9 cellular contexts compared by ENCODE assay signal in genomic region chr1:160739098-160739511, GRCh38. TPM values are rescaled to one million over a fixed set of nuclear protein-coding genes. Genes with fewer than 3 reads are reported as not detected.
DNase-seq lines count a peak whose midpoint lies in the region; ATAC-seq, FAIRE-seq and TF ChIP-seq lines count a peak whose summit lies in the region.
"Had no signal": no experiment of that assay in that cellular context is flagged by ENCODE, and none has a peak within 500 bp of the region (broad histone marks: within the 10 kb centered on the region; RNA-seq: fewer than 3 reads in every experiment).

Gene SLAMF7 (plus strand): TSS chr1:160739247. CDS start chr1:160739302, 55 bp downstream.

- no peaks in the 10 kb centered on the region for H3K36me3 ChIP-seq in MG63
- H3K36me3 ChIP-seq in K562 (ENCODE audit: control insufficient read depth, insufficient read depth, low read length) = no peaks in the 10 kb centered on the region
- no peaks in the 10 kb centered on the region for H3K36me3 ChIP-seq in left ventricle myocardium inferior

- TF ChIP-seq CTCF in K562 (IDR thresholded peaks at IDR 0.05 in 2 of 3, conservative IDR thresholded peaks at IDR 0.05 in 1 of 3; ENCODE audit: insufficient read depth in 2 of 3, low read depth in 1 of 3, low read length in 3 of 3) (no peak), dorsolateral prefrontal cortex (IDR thresholded peaks at IDR 0.05 in 54 of 56, conservative IDR thresholded peaks at IDR 0.05 in 2 of 56; ENCODE audit: low read depth in 1 of 56, partially characterized antibody in 56 of 56) (no peak), left ventricle myocardium inferior (IDR thresholded peaks at IDR 0.05; ENCODE audit: borderline replicate concordance) (no peak)

- H3K9me1 ChIP-seq in K562 (ENCODE audit: control insufficient read depth, insufficient read depth, low read length) = no peaks in the 10 kb centered on the region

- CTCF ChIA-PET in K562 (lab: Yijun Ruan, JAX; ENCODE audit: low intra/inter-chr PET ratio) = no interaction called here

- BruUV-seq in K562 (replicated peaks; lab: Mats Ljungman, UMichigan) = no TSS peak

- H2AFZ ChIP-seq in K562 (ENCODE audit: low read depth, low read length) = no peak within 1 kb of the TSS

- DNase-seq in GM12891 (ENCODE audit: insufficient read length, low spot score) (no peak), MG63 (peak; percentile 10), K562 (ENCODE audit: extremely low read depth in 1 of 4, low spot score in 3 of 4) (peak in 1 of 4 experiments; percentile 10), dorsolateral prefrontal cortex (no peak), amygdala (lab: John Stamatoyannopoulos, UW) (no peak), left ventricle myocardium inferior (no peak)
- DNase-seq in activated effector memory CD4-positive, alpha-beta T cell treated with Interleukin-2 at 50 U/mL for 16 hours = no peak

- ATAC-seq in GM21526 (IDR thresholded peaks at IDR 0.05; ENCODE audit: low FRiP score, unreplicated experiment) (peak; percentile 54), K562 (no peak)

- peak; percentile 94 for TF ChIP-seq POLR2A in GM12891 (IDR thresholded peaks at IDR 0.05; ENCODE audit: low read depth, low read length)
- TF ChIP-seq POLR2A in K562 (conservative IDR thresholded peaks at IDR 0.05) = no peak

- POLR2A ChIA-PET in K562 (lab: Yijun Ruan, JAX) = interaction anchor here (0.8 to 1.2 kb wide), 2 partner anchors 31 to 39 kb away, joined by 3 to 4 read pairs; no protein-coding TSS in a partner anchor

- in situ Hi-C loops in K562 (cut with MboI) = no loop called here

- H3K4me3 ChIP-seq in MG63 = no peak within 1 kb of the TSS
- no peak within 1 kb of the TSS for H3K4me3 ChIP-seq in K562
- H3K4me3 ChIP-seq in dorsolateral prefrontal cortex = no peak within 1 kb of the TSS
- no peak within 1 kb of the TSS for H3K4me3 ChIP-seq in left ventricle myocardium inferior

- TF ChIP-seq EP300 in K562 (IDR thresholded peaks at IDR 0.05; ENCODE audit: low read length) = no peak

- H3K79me2 ChIP-seq in K562 (ENCODE audit: control insufficient read depth, insufficient read depth, low read length) = no peaks in the 10 kb centered on the region

- no peak for TF ChIP-seq RAD21 in K562 (CRISPR knock-in tag; conservative IDR thresholded peaks at IDR 0.05 in 1 of 2, IDR thresholded peaks at IDR 0.05 in 1 of 2)

- no peak within 1 kb of the TSS for H3K4me2 ChIP-seq in K562 (ENCODE audit: insufficient read depth, low read length)
- H3K4me2 ChIP-seq: KMS-11 had no signal

- intact Hi-C loops in K562 (cut with micrococcal nuclease) (no loop called here), dorsolateral prefrontal cortex (cut with DNase I) (no loop called here), left ventricle myocardium inferior (cut with micrococcal nuclease) (no loop called here)

- no peaks in the 10 kb centered on the region for H4K20me1 ChIP-seq in K562 (replicated peaks; ENCODE audit: control insufficient read depth, insufficient read depth, low read length)

- H3K27me3 ChIP-seq in MG63 = no peaks in the 10 kb centered on the region
- H3K27me3 ChIP-seq in K562 (ENCODE audit: control insufficient read depth in 2 of 2, insufficient read depth in 2 of 2, low read length in 2 of 2) = peaks cover 0 to 5% of the 10 kb centered on the region in 2 experiments; a peak in 2 of 5 replicates
- peaks cover 0 to 3% (median 0%) of the 10 kb centered on the region in 45 donors for H3K27me3 ChIP-seq in dorsolateral prefrontal cortex
- peaks cover 10% of the 10 kb centered on the region for H3K27me3 ChIP-seq in left ventricle myocardium inferior (ENCODE audit: low read depth)

- H3K9ac ChIP-seq in K562 (ENCODE audit: insufficient read depth in 1 of 2, low read depth in 2 of 2, low read length in 2 of 2) = no peak within 1 kb of the TSS
- H3K9ac ChIP-seq: KMS-11 had no signal

- 5% methylated on average over 5 of the region's 5 CpGs for WGBS in K562 (ENCODE audit: insufficient coverage, low coverage, missing lambda C conversion rate)

- H3K9me3 ChIP-seq in MG63 = no peaks in the 10 kb centered on the region
- no peaks in the 10 kb centered on the region for H3K9me3 ChIP-seq in K562 (replicated peaks; ENCODE audit: control insufficient read depth, insufficient read depth, low read depth, low read length)
- H3K9me3 ChIP-seq in left ventricle myocardium inferior (replicated peaks) = peaks cover 16% of the 10 kb centered on the region

- FAIRE-seq in GM12891 (lab: Jason Lieb, UNC) (peak; percentile 98), K562 (lab: Jason Lieb, UNC) (no peak)

- H3K4me1 ChIP-seq in K562 (replicated peaks in 1 of 2; ENCODE audit: control insufficient read depth in 2 of 2, insufficient read depth in 2 of 2, low read length in 2 of 2) (peaks cover 0 to 10% of the 10 kb centered on the region in 2 experiments; a peak in 2 of 5 replicates), left ventricle myocardium inferior (no peaks in the 10 kb centered on the region)

- H3K27ac ChIP-seq in K562 (ENCODE audit: extremely low read depth, low read depth, low read length) (no peak within 1 kb of the TSS), dorsolateral prefrontal cortex (no peak within 1 kb of the TSS), left ventricle myocardium inferior (replicated peaks) (no peak within 1 kb of the TSS)
- H3K27ac ChIP-seq: KMS-11 had no signal

TF ChIP-seq in GM12891, 5 proteins besides CTCF, POLR2A, EP300 and RAD21:
- TF ChIP-seq POLR2AphosphoS5 (IDR thresholded peaks at IDR 0.05; ENCODE audit: low read depth, low read length) = peak; percentile 93
- TF ChIP-seq POU2F2 (IDR thresholded peaks at IDR 0.05; ENCODE audit: low read depth, low read length) = peak; percentile 69; the same call in 1 of the 2 replicates
- TF ChIP-seq TAF1 (IDR thresholded peaks at IDR 0.05; ENCODE audit: low read depth, low read length) = peak; percentile 87
- peak; percentile 91 for TF ChIP-seq SPI1 (IDR thresholded peaks at IDR 0.05; ENCODE audit: low read depth, low read length)
- TF ChIP-seq PAX5 (IDR thresholded peaks at IDR 0.05; ENCODE audit: insufficient read depth, low read length, severe bottlenecking) = no peak

TF ChIP-seq in K562, 482 proteins besides CTCF, POLR2A, EP300 and RAD21 (continues in another document):
- peak; percentile 66; the same call in 1 of the 2 replicates for TF ChIP-seq BHLHE40 (IDR thresholded peaks at IDR 0.05; ENCODE audit: low read length)
- TF ChIP-seq ZBTB1 (CRISPR knock-in tag; IDR thresholded peaks at IDR 0.05; ENCODE audit: borderline replicate concordance, low read depth) = no peak
- TF ChIP-seq CEBPG (CRISPR knock-in tag; IDR thresholded peaks at IDR 0.05) = no peak
- peak; percentile 31 to 59; a peak in 1 of 4 replicates for TF ChIP-seq CEBPG (tag; conservative IDR thresholded peaks at IDR 0.05 in 1 of 2, IDR thresholded peaks at IDR 0.05 in 1 of 2)
- TF ChIP-seq KAT8 (IDR thresholded peaks at IDR 0.05; ENCODE audit: low read depth) = no peak
- peak; percentile 50 for TF ChIP-seq CEBPB (tag; IDR thresholded peaks at IDR 0.05)
- TF ChIP-seq BRF1 (IDR thresholded peaks at IDR 0.05; ENCODE audit: borderline replicate concordance, extremely low read depth, insufficient read length) = no peak
- TF ChIP-seq SPI1 (IDR thresholded peaks at IDR 0.05; ENCODE audit: borderline replicate concordance, low read depth, low read length) = peak; percentile 74; the same call in 1 of the 2 replicates
- no peak for TF ChIP-seq MECOM (CRISPR knock-in tag; IDR thresholded peaks at IDR 0.05)

RNA-seq across cellular contexts. Expression of gene SLAMF7, which starts in this region (rescaled TPM):
- polyA plus RNA-seq in GM12891 (2012; ENCODE audit: low read depth, missing spikeins) = 123 TPM
- total RNA-seq in MG63 (2014; rRNA removed; shearing (Covaris generic); ENCODE audit: low replicate concordance) = not detected in 2 replicates
- not detected in 2 replicates for total RNA-seq in K562 (2011; cell fraction: chromatin; rRNA removed; ENCODE audit: low replicate concordance)
- not detected in 2 replicates for total RNA-seq in K562 (2011; cell fraction: nucleolus; rRNA removed)
- not detected in 2 replicates for total RNA-seq in K562 (2011; cell fraction: nucleoplasm; rRNA removed)
- total RNA-seq in K562 (2014; rRNA removed) (0.12 TPM in 1 of 2 replicates, not detected in the other), K562 (2014; rRNA removed; fragmentation: Illumina TruSeq; extraction: Trizol) (0.11 and 0.19 TPM in 2 replicates), K562 (2015; rRNA removed; fragmentation: Illumina TruSeq; extraction: Trizol) (0.18 and 0.23 TPM in 2 replicates), K562 (2021) (0.35 and 0.49 TPM in 2 replicates), dorsolateral prefrontal cortex (1 to 10 TPM in 1 of 120 experiments, under 1 TPM in 25, not detected in 94; 0.11 to 1.5 (median 0.38) TPM), left ventricle myocardium inferior (0.36 TPM)
- polyA plus RNA-seq in K562 (2011; rRNA removed) (not detected in 2 replicates), K562 (2014; fragmentation: Illumina TruSeq; extraction: Trizol) (0.22 and 0.36 TPM in 2 replicates), K562 (2014; fragmentation: Nextera tagmentation; extraction: Ambion mirVana) (under 1 TPM; 0.17 to 0.39 TPM), K562 (2014; rRNA removed) (0.19 and 1.2 TPM in 2 replicates)
- polyA plus RNA-seq in K562 (2011; cell fraction: cytosol; rRNA removed) = 0.03 TPM in 1 of 2 replicates, not detected in the other
- not detected in 2 replicates for polyA plus RNA-seq in K562 (2011; cell fraction: nucleus; rRNA removed)
- 0.68 and 2.0 TPM in 2 replicates for polyA plus RNA-seq in K562 (2012)
- not detected in 2 replicates for polyA minus RNA-seq in K562 (2011; rRNA and poly(A)+ RNA removed)
- not detected in 2 replicates for polyA minus RNA-seq in K562 (2011; cell fraction: cytosol; rRNA and poly(A)+ RNA removed)
- not detected in 2 replicates for polyA minus RNA-seq in K562 (2011; cell fraction: nucleus; rRNA and poly(A)+ RNA removed)

Comparison
In these comparisons a context has a peak if more than half of its experiments do, and no peak if none do; other contexts are left out.
1. Peak in DNase-seq in MG63; RNA of the gene not detected or under 1 TPM.